1 cellular context compared by ENCODE assay signal in genomic region chr4:57100979-57101629, GRCh38.
TF ChIP-seq lines count a peak whose summit lies in the region.

No MANE protein-coding gene starts in this region.

TF ChIP-seq in HepG2, 621 proteins besides CTCF, POLR2A, EP300 and RAD21 (continued from another document and continues in another):
- TF ChIP-seq HNF4G (IDR thresholded peaks at IDR 0.05; ENCODE audit: borderline replicate concordance, low read depth, low read length), result no peak
- no peak for TF ChIP-seq HNF4G (CRISPR knock-in tag; IDR thresholded peaks at IDR 0.05; ENCODE audit: borderline replicate concordance, low read depth)
- TF ChIP-seq AHDC1 (CRISPR knock-in tag; IDR thresholded peaks at IDR 0.05; ENCODE audit: borderline replicate concordance), result peak; percentile 56; the same call in 1 of the 2 replicates
- no peak for TF ChIP-seq USF2 (IDR thresholded peaks at IDR 0.05; ENCODE audit: low read depth, low read length)
- TF ChIP-seq USF2 (CRISPR knock-in tag; IDR thresholded peaks at IDR 0.05; ENCODE audit: borderline replicate concordance), result no peak
- TF ChIP-seq NFKBIZ (CRISPR knock-in tag; IDR thresholded peaks at IDR 0.05), result no peak
- no peak for TF ChIP-seq ZMYM3 (CRISPR knock-in tag; IDR thresholded peaks at IDR 0.05)
- no peak for TF ChIP-seq ZNF784 (CRISPR knock-in tag; IDR thresholded peaks at IDR 0.05; ENCODE audit: borderline replicate concordance)
- TF ChIP-seq PCBP2 (optimal IDR thresholded peaks at IDR 0.05; ENCODE audit: low read depth, low read length, poor library complexity, severe bottlenecking), result no peak
- peak; percentile 87 for TF ChIP-seq RARA (CRISPR knock-in tag; IDR thresholded peaks at IDR 0.05)
- TF ChIP-seq ZBTB21 (CRISPR knock-in tag; IDR thresholded peaks at IDR 0.05), result no peak
- no peak for TF ChIP-seq IRF9 (CRISPR knock-in tag; IDR thresholded peaks at IDR 0.05; ENCODE audit: borderline replicate concordance)
- TF ChIP-seq ZNF10 (CRISPR knock-in tag; IDR thresholded peaks at IDR 0.05; ENCODE audit: borderline replicate concordance, low read depth), result no peak
- no peak for TF ChIP-seq SP1 (IDR thresholded peaks at IDR 0.05)
- no peak for TF ChIP-seq SP1 (CRISPR knock-in tag; IDR thresholded peaks at IDR 0.05)
- peak; percentile 72 for TF ChIP-seq ZNF503 (CRISPR knock-in tag; IDR thresholded peaks at IDR 0.05)
- peak; percentile 90 for TF ChIP-seq SALL1 (CRISPR knock-in tag; IDR thresholded peaks at IDR 0.05)
- no peak for TF ChIP-seq BATF2 (CRISPR knock-in tag; IDR thresholded peaks at IDR 0.05)
- TF ChIP-seq FUBP1 (CRISPR knock-in tag; IDR thresholded peaks at IDR 0.05; ENCODE audit: borderline replicate concordance), result no peak
- TF ChIP-seq ZNF678 (CRISPR knock-in tag; IDR thresholded peaks at IDR 0.05), result no peak
- no peak for TF ChIP-seq ZNF225 (CRISPR knock-in tag; IDR thresholded peaks at IDR 0.05)
- TF ChIP-seq IKZF5 (CRISPR knock-in tag; IDR thresholded peaks at IDR 0.05), result no peak
- TF ChIP-seq CAMTA2 (CRISPR knock-in tag; IDR thresholded peaks at IDR 0.05; ENCODE audit: borderline replicate concordance), result no peak
- peak; percentile 59 for TF ChIP-seq PAXIP1 (CRISPR knock-in tag; conservative IDR thresholded peaks at IDR 0.05)
- no peak for TF ChIP-seq ARID4A (CRISPR knock-in tag; IDR thresholded peaks at IDR 0.05; ENCODE audit: borderline replicate concordance)
- no peak for TF ChIP-seq ZNF639 (CRISPR knock-in tag; conservative IDR thresholded peaks at IDR 0.05)
- peak; percentile 58; the same call in 1 of the 2 replicates for TF ChIP-seq PHF21A (CRISPR knock-in tag; IDR thresholded peaks at IDR 0.05)
- TF ChIP-seq RXRB (CRISPR knock-in tag; IDR thresholded peaks at IDR 0.05; ENCODE audit: borderline replicate concordance), result peak; percentile 98
